Comparison of ENCODE assay signal across 27 cellular contexts in the genomic region with DNA sequence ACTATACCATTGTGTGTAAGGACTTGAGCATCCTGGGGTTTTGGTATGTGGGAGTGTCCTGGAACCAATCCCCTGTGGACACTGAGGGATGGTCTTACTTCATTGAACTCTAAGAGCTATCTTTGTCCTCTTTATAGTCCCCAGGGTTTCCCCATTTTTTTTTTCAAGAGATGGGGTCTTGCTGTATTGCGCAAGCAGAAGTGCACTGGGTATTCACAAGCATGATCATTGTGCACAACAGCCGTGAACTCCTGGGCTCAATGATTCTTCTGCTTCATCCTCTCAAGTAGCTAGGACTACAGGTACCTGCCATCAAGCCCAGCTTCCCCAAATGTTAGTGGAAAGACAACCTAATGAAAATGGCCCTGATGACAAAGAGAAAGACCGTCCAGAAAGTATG.
"Had no signal": no experiment of that assay in that cellular context is flagged by ENCODE, and none has a peak within 500 bp of the region (broad histone marks: within the 10 kb centered on the region; RNA-seq: fewer than 3 reads in every experiment).

No MANE protein-coding gene starts in this region.

- H3K4me3 Mint-ChIP-seq: naive thymus-derived CD4-positive, alpha-beta T cell; natural killer cell treated with Interleukin-12 subunit alpha and Interleukin-12 subunit beta and Interleukin-15 and Interleukin-18, amount 100 ng/mL, for 72 hours; neural crest cell; stimulated activated naive CD8-positive, alpha-beta T cell treated with anti-CD3 and anti-CD28 coated beads, Interleukin-15, Interleukin-2, amounts not matched to agents 100 ng/mL and 50 ng/mL, for 24 hours had no signal

- H3K36me3 ChIP-seq: left ventricle myocardium inferior, neutrophil, ovary, right atrium auricular region, suprapubic skin, thoracic aorta, tibial artery, upper lobe of right lung had no signal

- H3K27me3 ChIP-seq: ovary, right atrium auricular region, suprapubic skin, tibial artery, upper lobe of right lung had no signal

- H3K27ac ChIP-seq: left ventricle myocardium inferior, neutrophil, ovary, skin epidermis, suprapubic skin, thoracic aorta, tibial artery, upper lobe of right lung had no signal

- FAIRE-seq: urothelium cell line had no signal

- DNase-seq: hippocampal formation; islet precursor cell; left ventricle myocardium inferior; midbrain; mucosa of descending colon; naive thymus-derived CD4-positive, alpha-beta T cell; ovary; stimulated activated CD4-positive, alpha-beta T cell treated with anti-CD3 and anti-CD28 coated beads, Interleukin-12 subunit alpha, Interleukin-12 subunit beta, amount 100 ng/mL, for 4 hours; stimulated activated CD4-positive, alpha-beta T cell treated with anti-CD3 and anti-CD28 coated beads, Interleukin-15, amount 100 ng/mL, for 24 hours; stimulated activated CD4-positive, alpha-beta T cell treated with anti-CD3 and anti-CD28 coated beads, Interleukin-2, amount 100 ng/mL, for 24 hours; stimulated activated CD4-positive, alpha-beta T cell treated with anti-CD3 and anti-CD28 coated beads, Interleukin-4, amount 100 ng/mL, for 1 hour; stimulated activated naive CD4-positive, alpha-beta T cell; tibial artery; trophoblast cell; upper lobe of right lung had no signal

- H3K9me3 ChIP-seq: left ventricle myocardium inferior, mucosa of descending colon, neutrophil, ovary, right atrium auricular region, suprapubic skin, thoracic aorta, tibial artery, upper lobe of right lung had no signal

- H3K27ac Mint-ChIP-seq: naive thymus-derived CD4-positive, alpha-beta T cell; natural killer cell treated with Interleukin-12 subunit alpha and Interleukin-12 subunit beta and Interleukin-15 and Interleukin-18, amount 100 ng/mL, for 72 hours; progenitor cell of endocrine pancreas; stimulated activated naive CD8-positive, alpha-beta T cell treated with anti-CD3 and anti-CD28 coated beads, Interleukin-15, Interleukin-2, amounts not matched to agents 100 ng/mL and 50 ng/mL, for 24 hours had no signal

- H3K4me3 ChIP-seq: left ventricle myocardium inferior, lung, mucosa of descending colon, ovary, right atrium auricular region, skin epidermis, suprapubic skin, thoracic aorta, tibial artery, upper lobe of right lung had no signal

- ATAC-seq: mucosa of descending colon; naive thymus-derived CD4-positive, alpha-beta T cell; natural killer cell treated with Interleukin-12 subunit alpha and Interleukin-12 subunit beta and Interleukin-15 and Interleukin-18, amount 100 ng/mL, for 72 hours; sciatic nerve; upper lobe of right lung had no signal

- H3K9me3 Mint-ChIP-seq: naive thymus-derived CD4-positive, alpha-beta T cell; natural killer cell treated with Interleukin-12 subunit alpha and Interleukin-12 subunit beta and Interleukin-15 and Interleukin-18, amount 100 ng/mL, for 72 hours; neural crest cell; stimulated activated naive CD8-positive, alpha-beta T cell treated with anti-CD3 and anti-CD28 coated beads, Interleukin-15, Interleukin-2, amounts not matched to agents 100 ng/mL and 50 ng/mL, for 24 hours had no signal

- H3K27me3 Mint-ChIP-seq: natural killer cell treated with Interleukin-12 subunit alpha and Interleukin-12 subunit beta and Interleukin-15 and Interleukin-18, amount 100 ng/mL, for 72 hours; progenitor cell of endocrine pancreas had no signal
